ENCODE assay signal across 15 cellular contexts in the genomic region with DNA sequence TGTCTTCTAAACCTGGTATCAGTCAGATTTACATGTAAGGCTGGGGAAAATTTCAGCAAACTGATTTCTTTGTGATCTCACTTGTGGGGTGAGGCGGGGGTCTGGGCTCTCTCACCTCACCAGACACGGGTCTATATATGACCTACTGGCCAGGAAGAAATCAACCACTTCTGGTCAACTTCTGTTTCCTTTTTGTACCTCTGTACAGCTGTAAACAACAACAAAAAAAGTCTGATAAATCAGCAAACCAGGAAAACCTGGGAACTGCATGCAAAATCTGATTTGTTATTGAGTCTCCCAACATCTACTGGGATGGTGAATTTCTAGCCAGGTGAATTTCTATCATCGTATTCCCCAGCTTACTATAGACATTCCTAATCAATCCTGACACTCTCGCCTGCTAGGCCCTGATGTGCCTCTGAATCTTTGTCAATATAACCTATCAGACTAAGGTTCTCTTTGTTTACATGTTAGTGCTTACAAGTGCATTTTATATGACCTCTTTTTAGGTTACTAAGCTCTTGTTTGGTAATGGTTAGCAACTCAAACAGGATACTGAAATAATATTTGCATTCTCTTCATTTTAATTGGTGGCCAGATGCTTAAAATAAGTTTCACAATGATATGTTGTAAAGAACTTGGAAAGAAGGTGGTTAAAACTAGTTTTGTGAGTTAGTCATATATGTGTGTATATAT.
DNase-seq lines count a peak whose midpoint lies in the region; ATAC-seq and TF ChIP-seq lines count a peak whose summit lies in the region.
"Had no signal": no experiment of that assay in that cellular context is flagged by ENCODE, and none has a peak within 500 bp of the region (broad histone marks: within the 10 kb centered on the region; RNA-seq: fewer than 3 reads in every experiment).

No MANE protein-coding gene starts in this region.

- CTCF ChIA-PET in activated CD8-positive, alpha-beta memory T cell treated with anti-CD3 and anti-CD28 coated beads, Interleukin-2, amount 10 ng/mL, durations not matched to agents 7 days and 5 days (lab: Charles Lee): interaction anchor here (1.0 to 3.1 kb wide), 13 partner anchors 10 to 163 kb away, joined by 3 to 14 read pairs (median 5); partner anchors contain the start of gene LCP1

- H3K27ac Mint-ChIP-seq in activated CD8-positive, alpha-beta memory T cell treated with anti-CD3 and anti-CD28 coated beads, Interleukin-2, amount 10 ng/mL, durations not matched to agents 7 days and 5 days: peak overlapping the region; percentile 34
- H3K27ac Mint-ChIP-seq in effector memory CD8-positive, alpha-beta T cell: peak overlapping the region; percentile 35 to 83
- no peak overlapping the region for H3K27ac Mint-ChIP-seq in type B pancreatic cell
- H3K27ac Mint-ChIP-seq: activated B cell treated with CpG ODN at 0.5 μM for 24 hours; T-helper 1 cell treated with Interleukin-12 subunit alpha and Interleukin-12 subunit beta and Interleukin-4 antibody, amounts not matched to agents 30 μg/mL and 1 μg/mL, for 36 hours had no signal

- no peaks in the 10 kb centered on the region for H3K9me3 Mint-ChIP-seq in activated CD8-positive, alpha-beta memory T cell treated with anti-CD3 and anti-CD28 coated beads, Interleukin-2, amount 10 ng/mL, durations not matched to agents 7 days and 5 days (ENCODE audit: low read depth)
- no peaks in the 10 kb centered on the region for H3K9me3 Mint-ChIP-seq in effector memory CD8-positive, alpha-beta T cell
- H3K9me3 Mint-ChIP-seq in type B pancreatic cell: no peaks in the 10 kb centered on the region
- H3K9me3 Mint-ChIP-seq: activated B cell treated with CpG ODN at 0.5 μM for 24 hours; naive B cell; T-helper 1 cell treated with Interleukin-12 subunit alpha and Interleukin-12 subunit beta and Interleukin-4 antibody, amounts not matched to agents 30 μg/mL and 1 μg/mL, for 36 hours had no signal

- TF ChIP-seq CTCF in type B pancreatic cell (conservative IDR thresholded peaks at IDR 0.05): peak; percentile 10

- H3K4me1 Mint-ChIP-seq in activated CD8-positive, alpha-beta memory T cell treated with anti-CD3 and anti-CD28 coated beads, Interleukin-2, amount 10 ng/mL, durations not matched to agents 7 days and 5 days: peaks cover 19% of the 10 kb centered on the region
- peaks cover 3 to 18% of the 10 kb centered on the region in 2 donors for H3K4me1 Mint-ChIP-seq in effector memory CD8-positive, alpha-beta T cell (ENCODE audit: low read depth in 2 of 2)
- H3K4me1 Mint-ChIP-seq in type B pancreatic cell (ENCODE audit: unreplicated experiment): peaks cover 6% of the 10 kb centered on the region
- H3K4me1 Mint-ChIP-seq: activated B cell treated with CpG ODN at 0.5 μM for 24 hours, naive B cell had no signal

- H3K4me3 Mint-ChIP-seq in activated CD8-positive, alpha-beta memory T cell treated with anti-CD3 and anti-CD28 coated beads, Interleukin-2, amount 10 ng/mL, durations not matched to agents 7 days and 5 days: no peak overlapping the region
- H3K4me3 Mint-ChIP-seq in effector memory CD8-positive, alpha-beta T cell: no peak overlapping the region
- H3K4me3 Mint-ChIP-seq in type B pancreatic cell: no peak overlapping the region
- H3K4me3 Mint-ChIP-seq: activated B cell treated with CpG ODN at 0.5 μM for 24 hours; naive B cell; T-helper 1 cell treated with Interleukin-12 subunit alpha and Interleukin-12 subunit beta and Interleukin-4 antibody, amounts not matched to agents 30 μg/mL and 1 μg/mL, for 36 hours had no signal

- H3K27me3 Mint-ChIP-seq in activated CD8-positive, alpha-beta memory T cell treated with anti-CD3 and anti-CD28 coated beads, Interleukin-2, amount 10 ng/mL, durations not matched to agents 7 days and 5 days: no peaks in the 10 kb centered on the region
- no peaks in the 10 kb centered on the region for H3K27me3 Mint-ChIP-seq in effector memory CD8-positive, alpha-beta T cell
- H3K27me3 Mint-ChIP-seq in type B pancreatic cell: no peaks in the 10 kb centered on the region

- DNase-seq in activated CD8-positive, alpha-beta memory T cell treated with anti-CD3 and anti-CD28 coated beads, Interleukin-2, amount 10 ng/mL, durations not matched to agents 7 days and 5 days: no peak
- DNase-seq in activated CD8-positive, alpha-beta memory T cell treated with anti-CD3 and anti-CD28 coated beads, Interleukin-2, amount 50 U/mL, for 48 hours: no peak
- no peak for DNase-seq in effector memory CD8-positive, alpha-beta T cell
- DNase-seq in type B pancreatic cell (ENCODE audit: extremely low spot score, unreplicated experiment): no peak
- no peak for DNase-seq in NCI-H510A treated with DMSO at 0.1 percent for 48 hours (lab: John Stamatoyannopoulos, UW)
- no peak for DNase-seq in nucleus accumbens (lab: John Stamatoyannopoulos, UW)
- DNase-seq: activated B cell treated with CpG ODN at 0.5 μM for 24 hours; activated naive CD4-positive, alpha-beta T cell; NCI-H2171 treated with DMSO at 0.1 percent for 48 hours; NK-92 treated with Interleukin-12 subunit alpha and Interleukin-12 subunit beta, amount 100 ng/mL, for 24 hours; stimulated activated naive CD8-positive, alpha-beta T cell treated with anti-CD3 and anti-CD28 coated beads, Interleukin-15, Interleukin-2, amounts not matched to agents 100 U/mL and 50 U/mL, for 24 hours had no signal

- ATAC-seq in activated CD8-positive, alpha-beta memory T cell treated with anti-CD3 and anti-CD28 coated beads, Interleukin-2, amount 10 ng/mL, durations not matched to agents 7 days and 5 days: no peak
- peak; percentile 17 for ATAC-seq in HG03460 (IDR thresholded peaks at IDR 0.05; ENCODE audit: unreplicated experiment)
- ATAC-seq in effector memory CD8-positive, alpha-beta T cell (replicated peaks): peak; percentile 24
- ATAC-seq in HG02970 (IDR thresholded peaks at IDR 0.05; ENCODE audit: low FRiP score, unreplicated experiment): no peak

- no peaks in the 10 kb centered on the region for H3K36me3 Mint-ChIP-seq in activated CD8-positive, alpha-beta memory T cell treated with anti-CD3 and anti-CD28 coated beads, Interleukin-2, amount 10 ng/mL, durations not matched to agents 7 days and 5 days
- no peaks in the 10 kb centered on the region for H3K36me3 Mint-ChIP-seq in effector memory CD8-positive, alpha-beta T cell (ENCODE audit: insufficient read depth)
- no peaks in the 10 kb centered on the region for H3K36me3 Mint-ChIP-seq in type B pancreatic cell
- H3K36me3 Mint-ChIP-seq: naive B cell had no signal

Comparison
In these comparisons a context has a peak if more than half of its experiments do, and no peak if none do; other contexts are left out.
1. ATAC-seq: peak in HG03460 (single experiment) and effector memory CD8-positive, alpha-beta T cell (single experiment); none in activated CD8-positive, alpha-beta memory T cell treated with anti-CD3 and anti-CD28 coated beads, Interleukin-2, amount 10 ng/mL, durations not matched to agents 7 days and 5 days (single experiment) and HG02970 (single experiment).